In the genomic region with DNA sequence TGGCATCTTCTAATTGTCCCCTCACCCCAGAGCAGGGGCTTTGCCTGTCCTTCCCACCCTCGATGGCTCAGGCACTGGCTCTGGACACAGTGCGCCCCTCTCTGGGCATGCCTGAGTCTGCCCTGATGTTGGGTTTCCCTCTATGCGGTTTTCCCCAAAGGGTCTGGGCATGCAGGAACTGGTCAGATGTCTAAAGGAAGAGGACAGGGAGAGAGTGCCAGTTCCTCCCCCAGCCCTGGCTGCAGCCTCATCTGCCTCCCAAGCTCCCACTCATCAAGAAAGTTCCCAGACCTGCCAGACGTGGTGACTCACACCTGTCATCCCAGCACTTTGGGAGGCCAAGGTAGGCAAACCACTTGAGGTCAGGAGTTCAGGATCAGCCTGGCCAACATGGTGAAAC, we compare ENCODE assay signal across 20 cellular contexts. TPM values are rescaled to one million over a fixed set of nuclear protein-coding genes. Genes with fewer than 3 reads are reported as not detected.
DNase-seq lines count a peak whose midpoint lies in the region; ATAC-seq, FAIRE-seq and TF ChIP-seq lines count a peak whose summit lies in the region.
"Had no signal": no experiment of that assay in that cellular context is flagged by ENCODE, and none has a peak within 500 bp of the region (broad histone marks: within the 10 kb centered on the region; RNA-seq: fewer than 3 reads in every experiment).

No MANE protein-coding gene starts in this region.

- no TSS peak for BruUV-seq in mammary epithelial cell (replicated peaks; lab: Mats Ljungman, UMichigan)

- H3K27me3 ChIP-seq in BLaER1: no peaks in the 10 kb centered on the region
- H3K27me3 ChIP-seq in mammary epithelial cell (ENCODE audit: insufficient read depth, low read length): no peaks in the 10 kb centered on the region

- H3K4me1 Mint-ChIP-seq in stimulated activated memory B cell treated with anti-CD40 and anti-IgM and Interleukin-4, amounts not matched to agents 10 μg/mL and 1 μg/mL and 100 μg/mL, for 72 hours: peaks cover 66% of the 10 kb centered on the region
- no peaks in the 10 kb centered on the region for H3K4me1 Mint-ChIP-seq in endothelial cell (ENCODE audit: unreplicated experiment)
- H3K4me1 Mint-ChIP-seq: activated CD4-positive, alpha-beta memory T cell treated with anti-CD3 and anti-CD28 coated beads, Interleukin-2, amount 10 ng/mL, durations not matched to agents 7 days and 5 days had no signal

- 11% methylated on average over 3 of the region's 4 CpGs for WGBS in mammary epithelial cell (ENCODE audit: low coverage, missing lambda C conversion rate)

- dilution Hi-C loops in mammary epithelial cell (cut with HindIII; ENCODE audit: low sequenced_read_pairs): no loop called here

- FAIRE-seq in HTR-8/SVneo (lab: Jason Lieb, UNC): no peak

- no peak overlapping the region for H3K4me3 Mint-ChIP-seq in stimulated activated memory B cell treated with anti-CD40 and anti-IgM and Interleukin-4, amounts not matched to agents 10 μg/mL and 1 μg/mL and 100 μg/mL, for 72 hours
- H3K4me3 Mint-ChIP-seq in endothelial cell (ENCODE audit: unreplicated experiment): no peak overlapping the region
- H3K4me3 Mint-ChIP-seq: activated CD4-positive, alpha-beta memory T cell treated with anti-CD3 and anti-CD28 coated beads, Interleukin-2, amount 10 ng/mL, durations not matched to agents 7 days and 5 days; activated T-cell treated with anti-CD3 and anti-CD28 coated beads, Interleukin-2, amount 50 U/mL, for 72 hours; H9 had no signal

- H3K27me3 Mint-ChIP-seq in stimulated activated memory B cell treated with anti-CD40 and anti-IgM and Interleukin-4, amounts not matched to agents 10 μg/mL and 1 μg/mL and 100 μg/mL, for 72 hours: no peaks in the 10 kb centered on the region
- peaks cover 15% of the 10 kb centered on the region for H3K27me3 Mint-ChIP-seq in endothelial cell (ENCODE audit: unreplicated experiment)
- H3K27me3 Mint-ChIP-seq: activated CD4-positive, alpha-beta memory T cell treated with anti-CD3 and anti-CD28 coated beads, Interleukin-2, amount 10 ng/mL, durations not matched to agents 7 days and 5 days had no signal

- H2AFZ ChIP-seq in mammary epithelial cell (ENCODE audit: low read depth, low read length): no peak overlapping the region

- intact Hi-C loops in mammary epithelial cell (cut with micrococcal nuclease): no loop called here

- H4K20me1 ChIP-seq in BLaER1 (peaks cover 100% of the 10 kb centered on the region), mammary epithelial cell (ENCODE audit: insufficient read depth, low read length) (no peaks in the 10 kb centered on the region)

- TF ChIP-seq CTCF in mammary epithelial cell (conservative IDR thresholded peaks at IDR 0.05 in 1 of 2, IDR thresholded peaks at IDR 0.05 in 1 of 2; ENCODE audit: extremely low read depth in 1 of 2, insufficient read depth in 1 of 2, low read depth in 1 of 2, low read length in 2 of 2) (peak; percentile 17 to 45), endothelial cell (IDR thresholded peaks at IDR 0.05; ENCODE audit: unreplicated experiment) (no peak)

- peaks cover 98% of the 10 kb centered on the region for H3K4me1 ChIP-seq in BLaER1
- H3K4me1 ChIP-seq in mammary epithelial cell (ENCODE audit: insufficient read depth, low read length): peaks cover 15% of the 10 kb centered on the region

- H3K36me3 Mint-ChIP-seq in stimulated activated memory B cell treated with anti-CD40 and anti-IgM and Interleukin-4, amounts not matched to agents 10 μg/mL and 1 μg/mL and 100 μg/mL, for 72 hours: peaks cover 28% of the 10 kb centered on the region
- no peaks in the 10 kb centered on the region for H3K36me3 Mint-ChIP-seq in endothelial cell (ENCODE audit: low read depth, unreplicated experiment)

- H3K36me3 ChIP-seq in BLaER1: peaks cover 40% of the 10 kb centered on the region; the same call in 1 of the 2 replicates
- H3K36me3 ChIP-seq in mammary epithelial cell (ENCODE audit: insufficient read depth, low read length): no peaks in the 10 kb centered on the region

- H3K27ac Mint-ChIP-seq in stimulated activated memory B cell treated with anti-CD40 and anti-IgM and Interleukin-4, amounts not matched to agents 10 μg/mL and 1 μg/mL and 100 μg/mL, for 72 hours: no peak overlapping the region
- no peak overlapping the region for H3K27ac Mint-ChIP-seq in endothelial cell (ENCODE audit: unreplicated experiment)
- H3K27ac Mint-ChIP-seq: activated CD4-positive, alpha-beta memory T cell treated with anti-CD3 and anti-CD28 coated beads, Interleukin-2, amount 10 ng/mL, durations not matched to agents 7 days and 5 days; activated T-cell treated with anti-CD3 and anti-CD28 coated beads, Interleukin-2, amount 50 U/mL, for 72 hours had no signal

- H3K4me2 ChIP-seq in BLaER1 (peak overlapping the region; percentile 53), mammary epithelial cell (ENCODE audit: insufficient read depth, low read depth, low read length) (peak overlapping the region; percentile 62)

- DNase-seq in HTR-8/SVneo (ENCODE audit: insufficient read length, low spot score): peak; percentile 59
- peak; percentile 97 for DNase-seq in mammary epithelial cell
- peak; percentile 68 for DNase-seq in myocyte (ENCODE audit: low read depth)
- no peak for DNase-seq in NCI-H510A (lab: John Stamatoyannopoulos, UW)
- DNase-seq in endothelial cell (ENCODE audit: low spot score): no peak
- no peak for DNase-seq in GDM1 (lab: John Stamatoyannopoulos, UW)
- DNase-seq: activated CD4-positive, alpha-beta memory T cell treated with anti-CD3 and anti-CD28 coated beads, Interleukin-2, amount 10 ng/mL, durations not matched to agents 7 days and 5 days; activated T-cell treated with anti-CD3 and anti-CD28 coated beads, Interleukin-2, amount 50 U/mL, for 72 hours; cerebellar nuclear complex; foreskin melanocyte; H9; midbrain; NCI-H2081; NCI-H69; right cardiac atrium; stimulated activated CD4-positive, alpha-beta T cell treated with anti-CD3 and anti-CD28 coated beads, Interleukin-1b, Interleukin-23, amount 100 ng/mL, for 48 hours had no signal

- H3K9ac ChIP-seq in BLaER1 (peak overlapping the region; percentile 19; the same call in 1 of the 2 replicates), mammary epithelial cell (ENCODE audit: insufficient read depth, low read length) (no peak overlapping the region)

- H3K9me3 Mint-ChIP-seq in stimulated activated memory B cell treated with anti-CD40 and anti-IgM and Interleukin-4, amounts not matched to agents 10 μg/mL and 1 μg/mL and 100 μg/mL, for 72 hours: no peaks in the 10 kb centered on the region
- no peaks in the 10 kb centered on the region for H3K9me3 Mint-ChIP-seq in endothelial cell (ENCODE audit: unreplicated experiment)
- H3K9me3 Mint-ChIP-seq: activated CD4-positive, alpha-beta memory T cell treated with anti-CD3 and anti-CD28 coated beads, Interleukin-2, amount 10 ng/mL, durations not matched to agents 7 days and 5 days; activated T-cell treated with anti-CD3 and anti-CD28 coated beads, Interleukin-2, amount 50 U/mL, for 72 hours; H9 had no signal

- H3K4me3 ChIP-seq in BLaER1 (no peak overlapping the region), mammary epithelial cell (replicated peaks in 1 of 3; ENCODE audit: insufficient read depth in 1 of 3, low read depth in 2 of 3, low read length in 3 of 3) (no peak overlapping the region)

- peak overlapping the region; percentile 46; the same call in 1 of the 2 replicates for H3K27ac ChIP-seq in BLaER1
- H3K27ac ChIP-seq in mammary epithelial cell (ENCODE audit: insufficient read depth, low read depth, low read length): no peak overlapping the region
- H3K27ac ChIP-seq: VCaP had no signal

- in situ Hi-C loops in mammary epithelial cell (cut with MboI; ENCODE audit: low sequenced_read_pairs in 2 of 2): no loop called here

- ATAC-seq in stimulated activated memory B cell treated with anti-CD40 and anti-IgM and Interleukin-4, amounts not matched to agents 10 μg/mL and 1 μg/mL and 100 μg/mL, for 72 hours: no peak
- ATAC-seq: activated T-cell treated with anti-CD3 and anti-CD28 coated beads, Interleukin-2, amount 50 U/mL, for 72 hours; Panc1; right cardiac atrium had no signal

- H3K9me3 ChIP-seq in BLaER1 (no peaks in the 10 kb centered on the region), mammary epithelial cell (replicated peaks; ENCODE audit: insufficient read depth, low read length) (no peaks in the 10 kb centered on the region)

- CTCF ChIA-PET in mammary epithelial cell (lab: Charles Lee; ENCODE audit: low non-redundant PET): no interaction called here

- no peaks in the 10 kb centered on the region for H3K79me2 ChIP-seq in mammary epithelial cell (ENCODE audit: insufficient read depth, low read length)

RNA-seq across cellular contexts. Expression of a gene that starts 41.3 kb away (rescaled TPM):
- total RNA-seq in mammary epithelial cell (not detected), myocyte (0.11 TPM in 1 of 2 replicates, not detected in the other), endothelial cell (ENCODE audit: unreplicated experiment) (not detected)
- polyA plus RNA-seq in mammary epithelial cell: not detected
- polyA minus RNA-seq in mammary epithelial cell: not detected
- not detected for polyA plus RNA-seq in myocyte (2012)
- total RNA-seq: activated CD4-positive, alpha-beta memory T cell treated with anti-CD3 and anti-CD28 coated beads, Interleukin-2, amount 10 ng/mL, durations not matched to agents 7 days and 5 days; activated T-cell treated with anti-CD3 and anti-CD28 coated beads, Interleukin-2, amount 50 U/mL, for 72 hours; H9; right cardiac atrium had no signal
- polyA plus RNA-seq: right cardiac atrium had no signal

RNA-seq across cellular contexts. Expression of a gene that starts 50.8 kb away (rescaled TPM):
- 10 to 100 TPM; 21.5 to 39.9 TPM for total RNA-seq in mammary epithelial cell
- 75.3 TPM for polyA plus RNA-seq in mammary epithelial cell
- polyA minus RNA-seq in mammary epithelial cell: 22.8 TPM
- 60.1 and 69.5 TPM in 2 replicates for total RNA-seq in myocyte
- polyA plus RNA-seq in myocyte (2012): 216 TPM
- 65.3 TPM for total RNA-seq in endothelial cell (ENCODE audit: unreplicated experiment)

RNA-seq across cellular contexts. Expression of a gene that starts 51.0 kb away (rescaled TPM):
- 10 to 100 TPM; 21.7 to 29.8 TPM for total RNA-seq in mammary epithelial cell
- polyA plus RNA-seq in mammary epithelial cell: 7.8 TPM
- 14.3 TPM for polyA minus RNA-seq in mammary epithelial cell
- 26.8 and 34.8 TPM in 2 replicates for total RNA-seq in myocyte
- polyA plus RNA-seq in myocyte (2012): 32.0 TPM
- total RNA-seq in endothelial cell (ENCODE audit: unreplicated experiment): 24.7 TPM

Comparison
In these comparisons a context has a peak if more than half of its experiments do, and no peak if none do; other contexts are left out.
1. DNase-seq: peak in HTR-8/SVneo (single experiment), mammary epithelial cell (single experiment) and myocyte (single experiment); none in NCI-H510A (single experiment), endothelial cell (single experiment) and GDM1 (single experiment).